Comparison of ENCODE assay signal across 14 cellular contexts in the genomic region with DNA sequence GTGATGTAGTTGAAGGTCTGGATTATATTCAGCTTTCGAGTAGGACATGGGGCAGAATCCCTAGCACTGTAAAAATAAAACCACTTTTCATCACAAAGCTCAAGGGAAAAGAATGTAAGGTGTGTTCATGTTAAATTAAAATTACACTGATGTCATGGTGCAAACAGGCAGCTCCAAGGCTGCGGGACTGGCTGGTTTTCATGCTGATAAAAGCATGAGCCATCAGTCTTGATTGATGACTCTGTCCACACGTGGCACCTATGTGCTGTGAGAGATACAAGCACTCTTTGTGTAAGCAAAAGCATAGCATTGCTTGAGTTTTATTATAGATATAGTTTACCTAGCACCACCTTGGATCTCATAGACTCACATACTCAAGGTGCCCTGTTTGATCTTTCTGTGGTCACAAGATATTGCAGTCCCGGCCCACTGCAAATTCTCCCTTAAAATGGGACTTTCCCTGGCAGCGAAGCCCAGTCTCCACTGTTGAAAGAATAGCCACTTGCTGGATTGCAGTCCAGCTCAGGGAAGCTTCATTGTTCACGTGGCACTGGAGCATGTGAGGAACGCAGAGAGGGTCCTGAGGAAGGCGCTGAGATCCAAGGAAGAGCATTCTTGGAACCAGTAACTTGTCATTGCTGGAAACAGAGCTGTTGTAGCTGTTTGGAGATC.
DNase-seq lines count a peak whose midpoint lies in the region; ATAC-seq and TF ChIP-seq lines count a peak whose summit lies in the region.
"Had no signal": no experiment of that assay in that cellular context is flagged by ENCODE, and none has a peak within 500 bp of the region (broad histone marks: within the 10 kb centered on the region; RNA-seq: fewer than 3 reads in every experiment).

No MANE protein-coding gene starts in this region.

- no peaks in the 10 kb centered on the region for H3K9me3 Mint-ChIP-seq in endodermal cell
- H3K9me3 Mint-ChIP-seq in activated T-helper 17 cell treated with anti-CD3 and anti-CD28 coated beads, Interleukin-2, amount 50 U/mL, for 72 hours: no peaks in the 10 kb centered on the region
- H3K9me3 Mint-ChIP-seq: memory B cell had no signal

- TF ChIP-seq RAD21 in neural cell (conservative IDR thresholded peaks at IDR 0.05): no peak

- H3F3A ChIP-seq in GM23248 (ENCODE audit: insufficient read depth) (no peaks in the 10 kb centered on the region), neural cell (ENCODE audit: insufficient read depth, low read length, poor library complexity, severe bottlenecking) (no peaks in the 10 kb centered on the region)

- 73 to 74% methylated on average over 8 of the region's 8 CpGs for WGBS in GM23248 (ENCODE audit: low coverage in 1 of 2, low lambda C conversion rate in 2 of 2, missing lambda C conversion rate in 2 of 2), 2 experiments
- 80 to 91% methylated on average over 7 of the region's 8 CpGs for WGBS in endodermal cell (ENCODE audit: insufficient coverage in 1 of 2, insufficient read length in 1 of 2), 2 experiments

- no peaks in the 10 kb centered on the region for H3K79me2 ChIP-seq in GM23248 (ENCODE audit: insufficient read depth)
- H3K79me2 ChIP-seq in neural cell (replicated peaks; ENCODE audit: insufficient read depth, low read length): no peaks in the 10 kb centered on the region

- H3K4me1 Mint-ChIP-seq in endodermal cell: peaks cover 38% of the 10 kb centered on the region
- peaks cover 4% of the 10 kb centered on the region for H3K4me1 Mint-ChIP-seq in activated T-helper 17 cell treated with anti-CD3 and anti-CD28 coated beads, Interleukin-2, amount 50 U/mL, for 72 hours
- H3K4me1 Mint-ChIP-seq: memory B cell had no signal

- peak; percentile 44 for DNase-seq in GM23248
- no peak for DNase-seq in Panc1 (ENCODE audit: low read depth, low spot score)
- peak; percentile 30 for DNase-seq in endodermal cell
- no peak for DNase-seq in gastrocnemius medialis
- no peak for DNase-seq in GDM1 (lab: John Stamatoyannopoulos, UW)
- DNase-seq: dorsolateral prefrontal cortex, heart left ventricle, NCI-H2227 treated with DMSO at 0.1 percent for 48 hours, T1000 had no signal

- no peak overlapping the region for H3K27ac ChIP-seq in GM23248
- peak overlapping the region; percentile 35; the same call in 1 of the 2 replicates for H3K27ac ChIP-seq in Panc1 (ENCODE audit: low read length)
- no peak overlapping the region for H3K27ac ChIP-seq in endodermal cell (ENCODE audit: low read depth, low read length)
- H3K27ac ChIP-seq in neural cell (ENCODE audit: low read length): no peak overlapping the region
- H3K27ac ChIP-seq in gastrocnemius medialis: no peak overlapping the region
- H3K27ac ChIP-seq: dorsolateral prefrontal cortex, heart left ventricle had no signal

- H3K36me3 Mint-ChIP-seq in endodermal cell (ENCODE audit: low read depth): no peaks in the 10 kb centered on the region
- no peaks in the 10 kb centered on the region for H3K36me3 Mint-ChIP-seq in activated T-helper 17 cell treated with anti-CD3 and anti-CD28 coated beads, Interleukin-2, amount 50 U/mL, for 72 hours (ENCODE audit: low read depth)
- H3K36me3 Mint-ChIP-seq: memory B cell had no signal

- no TSS peak for BruUV-seq in Panc1 (replicated peaks; lab: Mats Ljungman, UMichigan)

- H3K4me1 ChIP-seq in GM23248 (ENCODE audit: insufficient read depth): peaks cover 22% of the 10 kb centered on the region
- H3K4me1 ChIP-seq in Panc1 (ENCODE audit: control insufficient read depth, insufficient read depth, low read length): peaks cover 15% of the 10 kb centered on the region; the same call in 1 of the 2 replicates
- peaks cover 16% of the 10 kb centered on the region for H3K4me1 ChIP-seq in endodermal cell (ENCODE audit: control insufficient read depth, insufficient read depth, low read length)
- H3K4me1 ChIP-seq in gastrocnemius medialis: no peaks in the 10 kb centered on the region
- H3K4me1 ChIP-seq: heart left ventricle, Peyer's patch had no signal

- in situ Hi-C loops in GM23248 (cut with MboI): no loop called here
- in situ Hi-C loops in Panc1 (cut with HindIII; ENCODE audit: low pct_unique_long_range_greater_than_20kb, low sequenced_read_pairs): no loop called here
- in situ Hi-C loops in gastrocnemius medialis (cut with MboI; ENCODE audit: low sequenced_read_pairs in 4 of 4): no loop called here

- ATAC-seq in Panc1 (peak; percentile 69), HG02981 (IDR thresholded peaks at IDR 0.05; ENCODE audit: unreplicated experiment) (no peak), gastrocnemius medialis (no peak)
- no peak for ATAC-seq in activated T-helper 17 cell treated with anti-CD3 and anti-CD28 coated beads, Interleukin-2, amount 50 U/mL, for 72 hours (replicated peaks)
- ATAC-seq: heart left ventricle had no signal

- H3K36me3 ChIP-seq in GM23248 (ENCODE audit: low read depth): no peaks in the 10 kb centered on the region
- no peaks in the 10 kb centered on the region for H3K36me3 ChIP-seq in Panc1 (ENCODE audit: control insufficient read depth, insufficient read depth, low read length)
- H3K36me3 ChIP-seq in endodermal cell (ENCODE audit: control insufficient read depth, insufficient read depth, low read length): no peaks in the 10 kb centered on the region
- no peaks in the 10 kb centered on the region for H3K36me3 ChIP-seq in neural cell (ENCODE audit: insufficient read depth, low read length)
- no peaks in the 10 kb centered on the region for H3K36me3 ChIP-seq in gastrocnemius medialis
- H3K36me3 ChIP-seq: heart left ventricle, Peyer's patch had no signal

- H2AFZ ChIP-seq in GM23248 (no peak overlapping the region), neural cell (ENCODE audit: low read depth, low read length) (no peak overlapping the region)

- H3K4me3 Mint-ChIP-seq in endodermal cell: no peak overlapping the region
- no peak overlapping the region for H3K4me3 Mint-ChIP-seq in activated T-helper 17 cell treated with anti-CD3 and anti-CD28 coated beads, Interleukin-2, amount 50 U/mL, for 72 hours
- H3K4me3 Mint-ChIP-seq: memory B cell had no signal

- H3K9ac ChIP-seq in GM23248 (no peak overlapping the region), endodermal cell (ENCODE audit: extremely low read depth, low read length, poor library complexity, severe bottlenecking) (no peak overlapping the region), neural cell (ENCODE audit: low read length) (no peak overlapping the region)

- no peaks in the 10 kb centered on the region for H3K27me3 Mint-ChIP-seq in endodermal cell (ENCODE audit: insufficient read depth)
- no peaks in the 10 kb centered on the region for H3K27me3 Mint-ChIP-seq in activated T-helper 17 cell treated with anti-CD3 and anti-CD28 coated beads, Interleukin-2, amount 50 U/mL, for 72 hours

- TF ChIP-seq CTCF in Panc1 (IDR thresholded peaks at IDR 0.05) (no peak), endodermal cell (conservative IDR thresholded peaks at IDR 0.05) (no peak), neural cell (IDR thresholded peaks at IDR 0.05; ENCODE audit: poor library complexity, severe bottlenecking) (no peak), gastrocnemius medialis (IDR thresholded peaks at IDR 0.05 in 4 of 5, conservative IDR thresholded peaks at IDR 0.05 in 1 of 5) (no peak)

- H3K4me2 ChIP-seq in GM23248 (ENCODE audit: unreplicated experiment) (peak overlapping the region; percentile 16), neural cell (ENCODE audit: low read length) (no peak overlapping the region)

- peak; percentile 32 for TF ChIP-seq EP300 in neural cell (conservative IDR thresholded peaks at IDR 0.05; ENCODE audit: poor library complexity, severe bottlenecking)

- no peak for TF ChIP-seq POLR2A in gastrocnemius medialis (IDR thresholded peaks at IDR 0.05)

- POLR2A ChIA-PET in Panc1 (lab: Charles Lee): no interaction called here

- H3K9me3 ChIP-seq in GM23248 (ENCODE audit: low read depth) (no peaks in the 10 kb centered on the region), Panc1 (ENCODE audit: control insufficient read depth, insufficient read depth, low read depth, low read length) (no peaks in the 10 kb centered on the region), endodermal cell (ENCODE audit: control insufficient read depth, low read length) (no peaks in the 10 kb centered on the region), neural cell (ENCODE audit: low read length) (no peaks in the 10 kb centered on the region), gastrocnemius medialis (no peaks in the 10 kb centered on the region)
- H3K9me3 ChIP-seq: heart left ventricle, Peyer's patch had no signal

- H3K4me3 ChIP-seq in GM23248 (no peak overlapping the region), Panc1 (ENCODE audit: low read depth in 2 of 2, low read length in 2 of 2) (no peak overlapping the region), endodermal cell (ENCODE audit: low read length) (no peak overlapping the region), neural cell (ENCODE audit: low read length) (no peak overlapping the region), gastrocnemius medialis (no peak overlapping the region)
- H3K4me3 ChIP-seq: dorsolateral prefrontal cortex, heart left ventricle, Peyer's patch had no signal

- CTCF ChIA-PET in Panc1 (lab: Charles Lee): no interaction called here

- no peak overlapping the region for H3K27ac Mint-ChIP-seq in endodermal cell
- no peak overlapping the region for H3K27ac Mint-ChIP-seq in activated T-helper 17 cell treated with anti-CD3 and anti-CD28 coated beads, Interleukin-2, amount 50 U/mL, for 72 hours
- H3K27ac Mint-ChIP-seq: memory B cell had no signal

- intact Hi-C loops in Panc1 (cut with micrococcal nuclease; ENCODE audit: unreplicated experiment) (no loop called here), gastrocnemius medialis (cut with DNase I; ENCODE audit: low total_unique reads) (no loop called here)

- H4K20me1 ChIP-seq in GM23248 (ENCODE audit: insufficient read depth) (no peaks in the 10 kb centered on the region), neural cell (ENCODE audit: insufficient read depth) (no peaks in the 10 kb centered on the region)

- no peaks in the 10 kb centered on the region for H3K9me2 ChIP-seq in GM23248 (ENCODE audit: insufficient read depth)
- H3K9me2 ChIP-seq in neural cell (ENCODE audit: insufficient read depth, low read length): no peaks in the 10 kb centered on the region

- H3K27me3 ChIP-seq in GM23248 (replicated peaks; ENCODE audit: insufficient read depth) (no peaks in the 10 kb centered on the region), Panc1 (ENCODE audit: control insufficient read depth, insufficient read depth, low read length) (no peaks in the 10 kb centered on the region), endodermal cell (ENCODE audit: control insufficient read depth, insufficient read depth, low read length, poor library complexity, severe bottlenecking) (no peaks in the 10 kb centered on the region), neural cell (ENCODE audit: insufficient read depth, low read depth, low read length) (no peaks in the 10 kb centered on the region), gastrocnemius medialis (no peaks in the 10 kb centered on the region)
- H3K27me3 ChIP-seq: dorsolateral prefrontal cortex, heart left ventricle, Peyer's patch had no signal

TF ChIP-seq in neural cell, 6 proteins besides CTCF, POLR2A, EP300 and RAD21:
- TF ChIP-seq MXI1 (conservative IDR thresholded peaks at IDR 0.05; ENCODE audit: poor library complexity, severe bottlenecking) (no peak), POLR2AphosphoS5 (IDR thresholded peaks at IDR 0.05) (peak; percentile 20)

Comparison
In these comparisons a context has a peak if more than half of its experiments do, and no peak if none do; other contexts are left out.
1. DNase-seq: peak in GM23248 (single experiment) and endodermal cell (single experiment); none in Panc1 (single experiment), gastrocnemius medialis (0 of 2) and GDM1 (single experiment).